3 cellular contexts compared by ENCODE assay signal in the genomic region with DNA sequence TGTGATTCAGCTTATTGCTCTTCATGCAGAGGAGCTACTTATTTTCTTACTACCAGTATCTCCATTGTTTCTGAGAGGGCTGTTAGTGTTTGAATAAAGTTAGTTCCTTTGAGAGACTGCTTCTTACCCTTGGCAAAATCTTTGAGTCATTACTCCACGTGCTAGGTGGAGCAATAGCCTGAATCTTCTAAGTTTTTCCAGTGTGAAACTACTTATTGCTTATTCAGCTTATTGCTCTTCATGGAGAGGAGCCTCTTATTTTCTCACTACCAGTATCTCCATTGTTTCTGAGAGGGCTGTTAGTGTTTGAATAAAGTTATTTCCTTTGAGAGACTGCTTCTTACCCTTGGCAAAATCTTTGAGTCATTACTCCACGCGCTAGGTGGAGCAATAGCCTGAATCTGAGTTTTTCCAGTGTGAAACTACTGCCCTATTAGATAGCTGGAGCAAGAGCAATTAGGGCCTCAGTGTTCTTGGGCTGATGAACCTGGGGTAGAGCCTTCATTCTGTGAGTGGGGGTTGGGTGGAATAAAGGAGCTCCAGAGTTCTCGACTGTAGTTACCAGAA.
TF ChIP-seq lines count a peak whose summit lies in the region.

No MANE protein-coding gene starts in this region.

TF ChIP-seq in A549, 52 proteins besides CTCF, POLR2A, EP300 and RAD21:
- no peak for TF ChIP-seq HES2 (IDR thresholded peaks at IDR 0.05)
- peak; percentile 66 for TF ChIP-seq MAFK (IDR thresholded peaks at IDR 0.05; ENCODE audit: partially characterized antibody)

TF ChIP-seq in GM23338, 12 proteins besides CTCF, POLR2A, EP300 and RAD21:
- TF ChIP-seq, protein P1, sequence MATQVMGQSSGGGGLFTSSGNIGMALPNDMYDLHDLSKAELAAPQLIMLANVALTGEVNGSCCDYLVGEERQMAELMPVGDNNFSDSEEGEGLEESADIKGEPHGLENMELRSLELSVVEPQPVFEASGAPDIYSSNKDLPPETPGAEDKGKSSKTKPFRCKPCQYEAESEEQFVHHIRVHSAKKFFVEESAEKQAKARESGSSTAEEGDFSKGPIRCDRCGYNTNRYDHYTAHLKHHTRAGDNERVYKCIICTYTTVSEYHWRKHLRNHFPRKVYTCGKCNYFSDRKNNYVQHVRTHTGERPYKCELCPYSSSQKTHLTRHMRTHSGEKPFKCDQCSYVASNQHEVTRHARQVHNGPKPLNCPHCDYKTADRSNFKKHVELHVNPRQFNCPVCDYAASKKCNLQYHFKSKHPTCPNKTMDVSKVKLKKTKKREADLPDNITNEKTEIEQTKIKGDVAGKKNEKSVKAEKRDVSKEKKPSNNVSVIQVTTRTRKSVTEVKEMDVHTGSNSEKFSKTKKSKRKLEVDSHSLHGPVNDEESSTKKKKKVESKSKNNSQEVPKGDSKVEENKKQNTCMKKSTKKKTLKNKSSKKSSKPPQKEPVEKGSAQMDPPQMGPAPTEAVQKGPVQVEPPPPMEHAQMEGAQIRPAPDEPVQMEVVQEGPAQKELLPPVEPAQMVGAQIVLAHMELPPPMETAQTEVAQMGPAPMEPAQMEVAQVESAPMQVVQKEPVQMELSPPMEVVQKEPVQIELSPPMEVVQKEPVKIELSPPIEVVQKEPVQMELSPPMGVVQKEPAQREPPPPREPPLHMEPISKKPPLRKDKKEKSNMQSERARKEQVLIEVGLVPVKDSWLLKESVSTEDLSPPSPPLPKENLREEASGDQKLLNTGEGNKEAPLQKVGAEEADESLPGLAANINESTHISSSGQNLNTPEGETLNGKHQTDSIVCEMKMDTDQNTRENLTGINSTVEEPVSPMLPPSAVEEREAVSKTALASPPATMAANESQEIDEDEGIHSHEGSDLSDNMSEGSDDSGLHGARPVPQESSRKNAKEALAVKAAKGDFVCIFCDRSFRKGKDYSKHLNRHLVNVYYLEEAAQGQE (IDR thresholded peaks at IDR 0.05; ENCODE audit: unreplicated experiment): no peak
- TF ChIP-seq EZH2 (IDR thresholded peaks at IDR 0.05; ENCODE audit: low read depth, unreplicated experiment) (no peak), POLR2AphosphoS5 (IDR thresholded peaks at IDR 0.05; ENCODE audit: low read depth) (no peak)

TF ChIP-seq in GM12878, 131 proteins besides CTCF, POLR2A, EP300 and RAD21:
- TF ChIP-seq E4F1 (IDR thresholded peaks at IDR 0.05; ENCODE audit: borderline replicate concordance, partially characterized antibody) (no peak), SREBF2 (IDR thresholded peaks at IDR 0.05; ENCODE audit: low read length) (no peak), HDGF (IDR thresholded peaks at IDR 0.05) (no peak), ZBTB40 (IDR thresholded peaks at IDR 0.05; ENCODE audit: borderline replicate concordance) (0 out of 2 replicates have a peak, but pooled peaks have one; percentile 29)
